In the genomic region with DNA sequence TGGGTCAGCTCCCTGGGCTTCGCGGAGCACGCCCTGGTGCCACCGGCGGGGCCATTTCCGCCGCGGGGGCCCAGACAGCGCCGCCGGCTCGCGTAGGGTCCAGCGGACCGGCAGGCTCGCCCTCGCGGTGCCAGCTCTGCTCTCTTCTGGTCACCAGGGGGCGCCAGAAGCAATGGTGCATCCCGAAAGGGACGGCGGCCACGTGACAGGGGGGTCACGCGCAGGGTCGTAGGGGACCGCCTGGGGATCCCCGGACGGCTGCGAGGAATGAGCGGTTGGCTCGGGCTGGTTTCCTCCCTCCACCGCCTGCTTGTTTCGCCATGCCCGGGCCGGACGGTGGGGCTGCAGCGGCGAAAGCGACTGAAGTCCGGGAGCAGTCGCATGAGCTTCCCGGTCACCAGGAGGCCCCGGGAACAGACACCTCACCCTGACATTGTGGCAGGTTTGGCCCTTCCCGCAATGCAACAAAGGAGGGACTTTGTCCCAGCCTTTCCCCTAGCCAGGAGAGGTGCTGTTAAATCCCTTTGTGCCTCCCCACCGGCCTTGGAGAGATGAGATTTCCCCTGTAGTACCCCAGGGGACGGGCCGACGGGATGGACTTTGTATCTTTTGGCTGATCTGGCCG, we compare ENCODE assay signal across 8 cellular contexts. TPM values are rescaled to one million over a fixed set of nuclear protein-coding genes. Genes with fewer than 3 reads are reported as not detected.
DNase-seq lines count a peak whose midpoint lies in the region; ATAC-seq, FAIRE-seq and TF ChIP-seq lines count a peak whose summit lies in the region.

No MANE protein-coding gene starts in this region.

- no peak overlapping the region for H3K27ac ChIP-seq in skin epidermis

- H3K27me3 ChIP-seq in MG63 (no peaks in the 10 kb centered on the region), bronchial epithelial cell (ENCODE audit: control insufficient read depth, insufficient read depth, low read length) (no peaks in the 10 kb centered on the region)

- ATAC-seq in GM18909 (IDR thresholded peaks at IDR 0.05; ENCODE audit: poor library complexity, unreplicated experiment), result peak; percentile 69

- POLR2A ChIA-PET in AG04449 (lab: Yijun Ruan, JAX), result no interaction called here

- no peak for FAIRE-seq in bronchial epithelial cell (lab: Jason Lieb, UNC)

- H3K36me3 ChIP-seq in MG63 (no peaks in the 10 kb centered on the region), bronchial epithelial cell (ENCODE audit: control insufficient read depth, insufficient read depth, low read length) (no peaks in the 10 kb centered on the region)

- peak; percentile 74 for TF ChIP-seq CTCF in AG04449 (IDR thresholded peaks at IDR 0.05; ENCODE audit: insufficient read depth, low read length, missing control alignments)
- peak; percentile 41 for TF ChIP-seq CTCF in WI38 (IDR thresholded peaks at IDR 0.05; ENCODE audit: low read depth, low read length)
- TF ChIP-seq CTCF in bronchial epithelial cell (IDR thresholded peaks at IDR 0.05; ENCODE audit: insufficient read depth, low read length, severe bottlenecking), result peak; percentile 68

- H3K4me3 ChIP-seq in AG04449 (ENCODE audit: low read depth, low read length) (peak overlapping the region; percentile 52), MG63 (peak overlapping the region; percentile 44), WI38 (ENCODE audit: low read depth, low read length) (peak overlapping the region; percentile 26), bronchial epithelial cell (ENCODE audit: low read depth, low read length) (peak overlapping the region; percentile 39), skin epidermis (peak overlapping the region in 6 of 7 experiments; percentile 17 to 39 (median 26))

- no peak for DNase-seq in AG04449 (ENCODE audit: low read depth, low spot score)
- DNase-seq in MG63, result peak; percentile 72
- DNase-seq in bronchial epithelial cell (ENCODE audit: low read depth), result peak; percentile 10
- peak; percentile 76 for DNase-seq in inferior parietal cortex (ENCODE audit: extremely low spot score)
- no peak for DNase-seq in GF-D8 (lab: John Stamatoyannopoulos, UW)

- CTCF ChIA-PET in AG04449 (lab: Yijun Ruan, JAX), result interaction anchor here (0.7 to 3.8 kb wide), 19 partner anchors 8 to 417 kb away, joined by 3 to 33 read pairs (median 4); a partner anchor contains a TSS

- no peaks in the 10 kb centered on the region for H3K9me3 ChIP-seq in MG63

RNA-seq across cellular contexts. Expression of a gene that starts 15.8 kb away (rescaled TPM):
- total RNA-seq in MG63 (2014; rRNA removed; shearing (Covaris generic); ENCODE audit: low replicate concordance), result not detected in 2 replicates
- under 0.01 TPM in 1 of 2 replicates, not detected in the other for total RNA-seq in bronchial epithelial cell

Comparison
In these comparisons a context has a peak if more than half of its experiments do, and no peak if none do; other contexts are left out.
1. DNase-seq: peak in MG63 (single experiment), bronchial epithelial cell (single experiment) and inferior parietal cortex (single experiment); none in AG04449 (single experiment) and GF-D8 (single experiment).
2. Peak in every context shown above with its lines, with median percentiles within 50 percentile points of each other: H3K4me3 ChIP-seq and CTCF ChIP-seq.